8 cellular contexts compared by ENCODE assay signal in genomic region chr5:141960449-141961323, GRCh38. TPM values are rescaled to one million over a fixed set of nuclear protein-coding genes. Genes with fewer than 3 reads are reported as not detected.
A peak's percentile ranks its signal among the peaks of the same experiment; 100 is the strongest.
DNase-seq lines count a peak whose midpoint lies in the region; ATAC-seq, FAIRE-seq and TF ChIP-seq lines count a peak whose summit lies in the region.

No MANE protein-coding gene starts in this region.

- no peaks in the 10 kb centered on the region for H3K9me3 ChIP-seq in neutrophil
- no peaks in the 10 kb centered on the region for H3K9me3 ChIP-seq in suprapubic skin

- H3K27me3 ChIP-seq in neutrophil = no peaks in the 10 kb centered on the region
- no peaks in the 10 kb centered on the region for H3K27me3 ChIP-seq in suprapubic skin

- H3K36me3 Mint-ChIP-seq in activated T-cell treated with anti-CD3 and anti-CD28 coated beads, Interleukin-2, amount 50 U/mL, for 4 hours (ENCODE audit: insufficient read depth) = no peaks in the 10 kb centered on the region

- H3K4me3 ChIP-seq in fibroblast of mammary gland (ENCODE audit: control insufficient read depth, low read depth, low read length) (no peak overlapping the region), neutrophil (ENCODE audit: low read depth in 1 of 2, low read length in 1 of 2) (no peak overlapping the region), suprapubic skin (no peak overlapping the region)

- WGBS in suprapubic skin = 32% methylated on average over 14 of the region's 14 CpGs

- no peak for TF ChIP-seq EP300 in suprapubic skin (IDR thresholded peaks at IDR 0.05)

- H3K36me3 ChIP-seq in neutrophil (no peaks in the 10 kb centered on the region), suprapubic skin (no peaks in the 10 kb centered on the region)

- DNase-seq in ELF-1 (ENCODE audit: low read depth, low spot score) (peak; percentile 92), KG1 (lab: John Stamatoyannopoulos, UW) (peak; percentile 80), RCC 7860 (ENCODE audit: low spot score) (peak; percentile 66), fibroblast of mammary gland (ENCODE audit: low read depth) (peak; percentile 78), suprapubic skin (ENCODE audit: low spot score in 2 of 2) (peak; percentile 93 to 94)
- DNase-seq in activated T-cell treated with anti-CD3 and anti-CD28 coated beads, Interleukin-2, amount 50 U/mL, for 4 hours = peak; percentile 88

- no peaks in the 10 kb centered on the region for H3K9me3 Mint-ChIP-seq in activated T-cell treated with anti-CD3 and anti-CD28 coated beads, Interleukin-2, amount 50 U/mL, for 4 hours

- H3K27me3 Mint-ChIP-seq in activated T-cell treated with anti-CD3 and anti-CD28 coated beads, Interleukin-2, amount 50 U/mL, for 4 hours (ENCODE audit: low read depth) = no peaks in the 10 kb centered on the region

- H3K27ac ChIP-seq in neutrophil = no peak overlapping the region
- no peak overlapping the region for H3K27ac ChIP-seq in suprapubic skin

- H3K4me3 Mint-ChIP-seq in activated T-cell treated with anti-CD3 and anti-CD28 coated beads, Interleukin-2, amount 50 U/mL, for 4 hours = no peak overlapping the region

- peak; percentile 33 for FAIRE-seq in RCC 7860 (lab: Jason Lieb, UNC)

- ATAC-seq in GM21825 (IDR thresholded peaks at IDR 0.05; ENCODE audit: unreplicated experiment) = peak; percentile 81
- peak; percentile 94 to 95 for ATAC-seq in activated T-cell treated with anti-CD3 and anti-CD28 coated beads, Interleukin-2, amount 50 U/mL, for 4 hours

- TF ChIP-seq CTCF in fibroblast of mammary gland (conservative IDR thresholded peaks at IDR 0.05; ENCODE audit: control insufficient read depth, insufficient read depth, low read depth, low read length) (peak; percentile 93), neutrophil (IDR thresholded peaks at IDR 0.05) (peak; percentile 95), suprapubic skin (IDR thresholded peaks at IDR 0.05) (peak; percentile 82 to 84)

- H3K4me1 ChIP-seq in neutrophil (ENCODE audit: control insufficient read depth in 1 of 2, insufficient read depth in 1 of 2, low read depth in 1 of 2, low read length in 1 of 2) (peaks cover 24 to 33% of the 10 kb centered on the region in 2 experiments), suprapubic skin (peaks cover 24% of the 10 kb centered on the region)

- H3K4me1 Mint-ChIP-seq in activated T-cell treated with anti-CD3 and anti-CD28 coated beads, Interleukin-2, amount 50 U/mL, for 4 hours (ENCODE audit: low read depth) = peaks cover 43% of the 10 kb centered on the region

- no peak for TF ChIP-seq POLR2A in suprapubic skin (IDR thresholded peaks at IDR 0.05)

RNA-seq across cellular contexts. Expression of gene PCDH12, which starts 2.7 kb away (rescaled TPM):
- total RNA-seq in activated T-cell treated with anti-CD3 and anti-CD28 coated beads, Interleukin-2, amount 50 U/mL, for 4 hours = under 1 TPM; 0.13 to 0.65 (median 0.24) TPM
- 1 to 10 TPM in 1 of 4 donors, under 1 TPM in 3; 0.44 to 2.0 (median 0.82) TPM for total RNA-seq in suprapubic skin

RNA-seq across cellular contexts. Expression of gene RNF14, which starts 8.2 kb away (rescaled TPM):
- total RNA-seq in activated T-cell treated with anti-CD3 and anti-CD28 coated beads, Interleukin-2, amount 50 U/mL, for 4 hours = 10 to 100 TPM; 33.9 to 37.9 (median 35.2) TPM
- 10 to 100 TPM; 33.8 to 53.5 (median 45.7) TPM for total RNA-seq in suprapubic skin

RNA-seq across cellular contexts. Expression of gene DELE1, which starts 37.0 kb away (rescaled TPM):
- total RNA-seq in activated T-cell treated with anti-CD3 and anti-CD28 coated beads, Interleukin-2, amount 50 U/mL, for 4 hours = 10 to 100 TPM; 40.3 to 59.8 (median 49.8) TPM
- total RNA-seq in suprapubic skin = 10 to 100 TPM; 42.5 to 99.6 (median 59.9) TPM

RNA-seq across cellular contexts. Expression of gene GNPDA1, which starts 52.1 kb away (rescaled TPM):
- 100 to 1,000 TPM; 147 to 196 (median 149) TPM for total RNA-seq in activated T-cell treated with anti-CD3 and anti-CD28 coated beads, Interleukin-2, amount 50 U/mL, for 4 hours
- total RNA-seq in suprapubic skin = 10 to 100 TPM; 15.0 to 34.4 (median 24.3) TPM
